In genomic region chr17:65171753-65172152, GRCh38 we compare ENCODE assay signal across 25 cellular contexts. TPM values are rescaled to one million over a fixed set of nuclear protein-coding genes. Genes with fewer than 3 reads are reported as not detected.
DNase-seq lines count a peak whose midpoint lies in the region; ATAC-seq, FAIRE-seq and TF ChIP-seq lines count a peak whose summit lies in the region.
"Had no signal": no experiment of that assay in that cellular context is flagged by ENCODE, and none has a peak within 500 bp of the region (broad histone marks: within the 10 kb centered on the region; RNA-seq: fewer than 3 reads in every experiment).

No MANE protein-coding gene starts in this region.

- no peak overlapping the region for H3K9ac ChIP-seq in BLaER1 treated with 17β-estradiol and CSF1 and Interleukin-3, amounts not matched to agents 10 nM and 100 nM
- H3K9ac ChIP-seq in K562 (ENCODE audit: insufficient read depth in 1 of 2, low read depth in 2 of 2, low read length in 2 of 2): no peak overlapping the region; a peak in 1 of 4 replicates
- H3K9ac ChIP-seq: KMS-11, neural progenitor cell had no signal

- H3K4me2 ChIP-seq in BLaER1 treated with 17β-estradiol and CSF1 and Interleukin-3, amounts not matched to agents 10 nM and 100 nM: peak overlapping the region in 8 of 11 experiments; percentile 11 to 88 (median 76); a peak in 15 of 22 replicates
- H3K4me2 ChIP-seq in K562 (ENCODE audit: insufficient read depth, low read length): no peak overlapping the region
- H3K4me2 ChIP-seq: KMS-11, neural progenitor cell had no signal

- TF ChIP-seq POLR2A in K562 (conservative IDR thresholded peaks at IDR 0.05): no peak

- H3K9me3 ChIP-seq in BLaER1 treated with 17β-estradiol and CSF1 and Interleukin-3, amounts not matched to agents 10 nM and 100 nM (replicated peaks in 1 of 11): peaks cover 0 to 13% (median 12%) of the 10 kb centered on the region in 11 experiments; a peak in 13 of 22 replicates
- H3K9me3 ChIP-seq in K562 (replicated peaks; ENCODE audit: control insufficient read depth, insufficient read depth, low read depth, low read length): no peaks in the 10 kb centered on the region
- H3K9me3 ChIP-seq: mucosa of descending colon, prostate gland, testis had no signal

- WGBS in K562 (ENCODE audit: insufficient coverage, low coverage, missing lambda C conversion rate): 47% methylated on average over 4 of the region's 4 CpGs

- H3K27me3 ChIP-seq in BLaER1 treated with 17β-estradiol and CSF1 and Interleukin-3, amounts not matched to agents 10 nM and 100 nM: no peaks in the 10 kb centered on the region
- no peaks in the 10 kb centered on the region; a peak in 1 of 5 replicates for H3K27me3 ChIP-seq in K562 (ENCODE audit: control insufficient read depth in 2 of 2, insufficient read depth in 2 of 2, low read length in 2 of 2)
- H3K27me3 ChIP-seq: neural progenitor cell, testis had no signal

- H3K36me3 ChIP-seq in BLaER1 treated with 17β-estradiol and CSF1 and Interleukin-3, amounts not matched to agents 10 nM and 100 nM: no peaks in the 10 kb centered on the region
- H3K36me3 ChIP-seq in K562 (ENCODE audit: control insufficient read depth, insufficient read depth, low read length): no peaks in the 10 kb centered on the region
- H3K36me3 ChIP-seq: neural progenitor cell, prostate gland had no signal

- TF ChIP-seq EP300 in K562 (IDR thresholded peaks at IDR 0.05; ENCODE audit: low read length): no peak

- BruUV-seq in K562 (replicated peaks; lab: Mats Ljungman, UMichigan): no TSS peak

- intact Hi-C loops in K562 (cut with micrococcal nuclease): loop anchor here (5.0 kb wide), 1 partner anchor 34 kb away; the partner anchor contains the start of gene RGS9

- no peak for FAIRE-seq in K562 (lab: Jason Lieb, UNC)

- peak overlapping the region in 7 of 11 experiments; percentile 5 to 66 (median 23); a peak in 8 of 22 replicates for H3K27ac ChIP-seq in BLaER1 treated with 17β-estradiol and CSF1 and Interleukin-3, amounts not matched to agents 10 nM and 100 nM
- no peak overlapping the region; the same call in 2 of the 3 replicates for H3K27ac ChIP-seq in K562 (ENCODE audit: extremely low read depth, low read depth, low read length)
- H3K27ac ChIP-seq: foreskin keratinocyte, KMS-11, neural progenitor cell, prostate gland, testis had no signal

- no peak for TF ChIP-seq RAD21 in K562 (CRISPR knock-in tag; conservative IDR thresholded peaks at IDR 0.05 in 1 of 2, IDR thresholded peaks at IDR 0.05 in 1 of 2)

- no peak for TF ChIP-seq CTCF in K562 (IDR thresholded peaks at IDR 0.05 in 2 of 3, conservative IDR thresholded peaks at IDR 0.05 in 1 of 3; ENCODE audit: insufficient read depth in 2 of 3, low read depth in 1 of 3, low read length in 3 of 3)

- H3K9me1 ChIP-seq in K562 (ENCODE audit: control insufficient read depth, insufficient read depth, low read length): no peaks in the 10 kb centered on the region

- H3K79me2 ChIP-seq in K562 (ENCODE audit: control insufficient read depth, insufficient read depth, low read length): no peaks in the 10 kb centered on the region

- CTCF ChIA-PET in K562 (lab: Yijun Ruan, JAX; ENCODE audit: low intra/inter-chr PET ratio): no interaction called here

- no peaks in the 10 kb centered on the region for H4K20me1 ChIP-seq in BLaER1 treated with 17β-estradiol and CSF1 and Interleukin-3, amounts not matched to agents 10 nM and 100 nM
- H4K20me1 ChIP-seq in K562 (replicated peaks; ENCODE audit: control insufficient read depth, insufficient read depth, low read length): no peaks in the 10 kb centered on the region

- no peak overlapping the region for H3K4me3 ChIP-seq in BLaER1 treated with 17β-estradiol and CSF1 and Interleukin-3, amounts not matched to agents 10 nM and 100 nM
- H3K4me3 ChIP-seq in K562: no peak overlapping the region
- H3K4me3 ChIP-seq: mucosa of descending colon, neural progenitor cell, prostate gland, testis had no signal

- H2AFZ ChIP-seq in K562 (ENCODE audit: low read depth, low read length): peak overlapping the region; percentile 37
- H2AFZ ChIP-seq: neural progenitor cell had no signal

- POLR2A ChIA-PET in K562 (lab: Yijun Ruan, JAX): no interaction called here

- ATAC-seq in SK-N-SH treated with all-trans-retinoic acid at 6 μM for 48 hours (no peak), K562 (no peak), HG03457 (IDR thresholded peaks at IDR 0.05; ENCODE audit: unreplicated experiment) (no peak), GM18909 (IDR thresholded peaks at IDR 0.05; ENCODE audit: poor library complexity, unreplicated experiment) (no peak)
- ATAC-seq: activated naive CD4-positive, alpha-beta T cell treated with anti-CD3 and anti-CD28 coated beads, Interleukin-2, amount 50 U/mL, for 72 hours; activated T-cell treated with anti-CD3 and anti-CD28 coated beads, Interleukin-2, amount 50 U/mL, for 72 hours; foreskin keratinocyte; stimulated activated effector memory CD8-positive, alpha-beta T cell treated with anti-CD3 and anti-CD28 coated beads, Interleukin-12 subunit alpha, Interleukin-12 subunit beta, amount 100 ng/mL, for 72 hours had no signal

- H3K4me1 ChIP-seq in BLaER1 treated with 17β-estradiol and CSF1 and Interleukin-3, amounts not matched to agents 10 nM and 100 nM: peaks cover 15 to 44% (median 37%) of the 10 kb centered on the region in 10 experiments
- H3K4me1 ChIP-seq in K562 (replicated peaks in 1 of 2; ENCODE audit: control insufficient read depth in 2 of 2, insufficient read depth in 2 of 2, low read length in 2 of 2): peaks cover 23 to 43% of the 10 kb centered on the region in 2 experiments
- H3K4me1 ChIP-seq: foreskin keratinocyte, neural progenitor cell, prostate gland, testis had no signal

- DNase-seq in Daoy (ENCODE audit: low read depth) (peak; percentile 30), K562 (ENCODE audit: extremely low read depth in 1 of 4, low spot score in 3 of 4) (peak in 1 of 4 experiments; percentile 43), NCI-H2107 treated with DMSO at 0.1 percent for 48 hours (lab: John Stamatoyannopoulos, UW; ENCODE audit: unreplicated experiment) (no peak), T-helper 9 cell (no peak)
- DNase-seq: activated T-cell treated with anti-CD3 and anti-CD28 coated beads, Interleukin-2, amount 50 U/mL, for 72 hours; aorta; central memory CD4-positive, alpha-beta T cell; foreskin keratinocyte; GF-D8; H9; hippocampal formation; mucosa of descending colon; NCI-H187; NCI-H69; testis had no signal

- in situ Hi-C loops in K562 (cut with MboI): no loop called here

TF ChIP-seq in SK-N-SH treated with all-trans-retinoic acid at 6 μM for 48 hours, 23 proteins besides CTCF, POLR2A, EP300 and RAD21:
- TF ChIP-seq ARNTL (CRISPR knock-in tag; IDR thresholded peaks at IDR 0.05; ENCODE audit: borderline replicate concordance, low read depth) (no peak), CSDC2 (CRISPR knock-in tag; IDR thresholded peaks at IDR 0.05) (no peak), TCF4 (CRISPR knock-in tag; IDR thresholded peaks at IDR 0.05; ENCODE audit: borderline replicate concordance) (peak; percentile 28), ZNF8 (CRISPR knock-in tag; IDR thresholded peaks at IDR 0.05) (0 out of 2 replicates have a peak, but pooled peaks have one; percentile 18), PPARA (CRISPR knock-in tag; IDR thresholded peaks at IDR 0.05; ENCODE audit: borderline replicate concordance) (0 out of 2 replicates have a peak, but pooled peaks have one; percentile 39), ZNF70 (CRISPR knock-in tag; IDR thresholded peaks at IDR 0.05) (peak; percentile 67)

TF ChIP-seq in K562, 482 proteins besides CTCF, POLR2A, EP300 and RAD21 (continues in another document):
- peak; percentile 52 for TF ChIP-seq ETV1 (tag; conservative IDR thresholded peaks at IDR 0.05; ENCODE audit: low read depth)
- TF ChIP-seq SMAD4 (CRISPR knock-in tag; conservative IDR thresholded peaks at IDR 0.05): peak; percentile 52; the same call in 1 of the 2 replicates
- 0 out of 2 replicates have a peak, but pooled peaks have one; percentile 42 for TF ChIP-seq CTBP1 (IDR thresholded peaks at IDR 0.05; ENCODE audit: borderline replicate concordance)
- no peak for TF ChIP-seq SMAD1 (IDR thresholded peaks at IDR 0.05; ENCODE audit: low read depth, low read length, partially characterized antibody)
- TF ChIP-seq CREB5 (CRISPR knock-in tag; IDR thresholded peaks at IDR 0.05): no peak

RNA-seq across cellular contexts. Expression of gene RGS9, which starts 34.6 kb away (rescaled TPM):
- 0.24 and 1.1 TPM in 2 replicates for total RNA-seq in Daoy (2014; rRNA removed; shearing (Covaris generic))
- 0.39 TPM in 1 of 2 replicates, not detected in the other for total RNA-seq in K562 (2011; cell fraction: chromatin; rRNA removed; ENCODE audit: low replicate concordance)
- not detected in 2 replicates for total RNA-seq in K562 (2011; cell fraction: nucleolus; rRNA removed)
- 0.23 and 0.44 TPM in 2 replicates for total RNA-seq in K562 (2011; cell fraction: nucleoplasm; rRNA removed)
- total RNA-seq in K562 (2014; rRNA removed) (0.18 and 0.69 TPM in 2 replicates), K562 (2014; rRNA removed; fragmentation: Illumina TruSeq; extraction: Trizol) (0.54 and 0.55 TPM in 2 replicates), K562 (2015; rRNA removed; fragmentation: Illumina TruSeq; extraction: Trizol) (0.38 and 0.65 TPM in 2 replicates), K562 (2021) (0.60 and 0.73 TPM in 2 replicates)
- polyA plus RNA-seq in K562 (2011; rRNA removed) (0.55 and 1.4 TPM in 2 replicates), K562 (2014; fragmentation: Illumina TruSeq; extraction: Trizol) (0.55 and 0.74 TPM in 2 replicates), K562 (2014; fragmentation: Nextera tagmentation; extraction: Ambion mirVana) (under 1 TPM; 0.38 to 0.55 TPM), K562 (2014; rRNA removed) (0.49 TPM in 2 replicates)
- polyA plus RNA-seq in K562 (2011; cell fraction: cytosol; rRNA removed): 0.40 and 0.81 TPM in 2 replicates
- 0.24 and 0.33 TPM in 2 replicates for polyA plus RNA-seq in K562 (2011; cell fraction: nucleus; rRNA removed)
- polyA plus RNA-seq in K562 (2012): 0.74 and 1.2 TPM in 2 replicates
- polyA minus RNA-seq in K562 (2011; rRNA and poly(A)+ RNA removed): 0.30 and 0.67 TPM in 2 replicates
- polyA minus RNA-seq in K562 (2011; cell fraction: cytosol; rRNA and poly(A)+ RNA removed): not detected in 2 replicates
- polyA minus RNA-seq in K562 (2011; cell fraction: nucleus; rRNA and poly(A)+ RNA removed): 0.56 TPM in 1 of 2 replicates, not detected in the other
- polyA plus RNA-seq: CD14-positive monocyte had no signal
